ENCODE assay signal across 15 cellular contexts in genomic region chr11:61682093-61682732, GRCh38. TPM values are rescaled to one million over a fixed set of nuclear protein-coding genes. Genes with fewer than 3 reads are reported as not detected.
A peak's percentile ranks its signal among the peaks of the same experiment; 100 is the strongest.
DNase-seq lines count a peak whose midpoint lies in the region; ATAC-seq, FAIRE-seq and TF ChIP-seq lines count a peak whose summit lies in the region.
"Had no signal": no experiment of that assay in that cellular context is flagged by ENCODE, and none has a peak within 500 bp of the region (broad histone marks: within the 10 kb centered on the region; RNA-seq: fewer than 3 reads in every experiment).

No MANE protein-coding gene starts in this region.

- peaks cover 0 to 61% (median 24%) of the 10 kb centered on the region in 12 donors for H3K4me1 ChIP-seq in heart left ventricle

- H3K36me3 ChIP-seq in heart left ventricle: no peaks in the 10 kb centered on the region
- H3K36me3 ChIP-seq: prostate gland had no signal

- TF ChIP-seq POLR2A in heart left ventricle (IDR thresholded peaks at IDR 0.05): no peak

- H3K27me3 ChIP-seq in heart left ventricle: no peaks in the 10 kb centered on the region

- H3K4me3 ChIP-seq in heart left ventricle: no peak overlapping the region
- H3K4me3 ChIP-seq: prostate gland had no signal

- TF ChIP-seq CTCF in heart left ventricle (IDR thresholded peaks at IDR 0.05): no peak

- H3K27ac ChIP-seq in heart left ventricle: no peak overlapping the region
- H3K27ac ChIP-seq: 22Rv1, prostate gland, RWPE1 had no signal

- 31 to 40% (median 34%) methylated on average over 11 to 12 of the region's 12 CpGs for WGBS in heart left ventricle, 4 donors

- no peaks in the 10 kb centered on the region for H3K9me3 ChIP-seq in heart left ventricle
- H3K9me3 ChIP-seq: prostate gland had no signal

- DNase-seq in DMS153 (lab: John Stamatoyannopoulos, UW): peak; percentile 38
- no peak for DNase-seq in DMS153 treated with DMSO at 0.1 percent for 48 hours (lab: John Stamatoyannopoulos, UW; ENCODE audit: unreplicated experiment)
- DNase-seq in RCC 7860 (ENCODE audit: low spot score): peak; percentile 82
- peak; percentile 53 to 83 (median 74) for DNase-seq in heart left ventricle
- peak; percentile 75 for DNase-seq in retina
- no peak for DNase-seq in SKM-1 treated with dmso at 0.1 percent for 144 hours (lab: John Stamatoyannopoulos, UW; ENCODE audit: unreplicated experiment)
- DNase-seq: GF-D8, HCEC 1CT, NCI-H1436 had no signal

- ATAC-seq in heart left ventricle: peak; percentile 20 to 64 (median 49)
- no peak for ATAC-seq in GM19023 (IDR thresholded peaks at IDR 0.05; ENCODE audit: unreplicated experiment)
- ATAC-seq in HG03039 (IDR thresholded peaks at IDR 0.05; ENCODE audit: unreplicated experiment): no peak
- ATAC-seq: activated naive CD4-positive, alpha-beta T cell treated with anti-CD3 and anti-CD28 coated beads, Interleukin-2, amount 50 U/mL, for 72 hours had no signal

- peak; percentile 76 for FAIRE-seq in RCC 7860 (lab: Jason Lieb, UNC)

- intact Hi-C loops in heart left ventricle (cut with DNase I): no loop called here

RNA-seq across cellular contexts. Expression of gene DAGLA, which starts 2.0 kb away (rescaled TPM):
- 1 to 10 TPM; 2.4 to 5.6 (median 3.8) TPM for total RNA-seq in heart left ventricle
- 1 to 10 TPM; 2.2 to 3.3 TPM for polyA plus RNA-seq in heart left ventricle

Comparison
In these comparisons a context has a peak if more than half of its experiments do, and no peak if none do; other contexts are left out.
1. DNase-seq: peak in DMS153 (single experiment), RCC 7860 (single experiment), heart left ventricle (5 of 5) and retina (single experiment); none in DMS153 treated with DMSO at 0.1 percent for 48 hours (single experiment) and SKM-1 treated with dmso at 0.1 percent for 144 hours (single experiment).
2. ATAC-seq: peak in heart left ventricle (4 of 4); none in GM19023 (single experiment) and HG03039 (single experiment).